In the genomic region with DNA sequence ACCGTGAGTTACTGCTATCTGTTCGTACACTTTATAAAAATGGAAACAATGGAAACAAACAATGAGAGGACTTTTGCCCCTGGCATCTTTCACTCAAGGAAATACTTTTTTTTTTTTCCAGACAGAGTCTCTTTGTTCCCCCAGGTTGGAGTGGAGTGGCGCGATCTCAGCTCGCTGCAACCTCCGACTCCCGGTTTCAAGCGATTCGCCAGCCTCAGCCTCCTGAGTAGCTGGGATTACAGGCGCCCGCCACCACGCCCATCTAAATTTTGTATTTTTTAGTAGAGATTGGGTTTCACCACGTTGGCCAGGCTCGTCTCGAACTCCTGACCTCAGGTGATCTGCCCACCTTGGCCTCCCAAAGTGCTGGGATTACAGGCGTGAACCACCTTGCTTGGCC, we compare ENCODE assay signal across 14 cellular contexts. TPM values are rescaled to one million over a fixed set of nuclear protein-coding genes. Genes with fewer than 3 reads are reported as not detected.
"Had no signal": no experiment of that assay in that cellular context is flagged by ENCODE, and none has a peak within 500 bp of the region (broad histone marks: within the 10 kb centered on the region; RNA-seq: fewer than 3 reads in every experiment).

No MANE protein-coding gene starts in this region.

RNA-seq across cellular contexts. Expression of a gene that starts 9.3 kb away (rescaled TPM):
- total RNA-seq: cardiac muscle cell, dermis microvascular lymphatic vessel endothelial cell, heart left ventricle, left lobe of liver, mammary epithelial cell, mucosa of gallbladder, occipital lobe, pancreas, psoas muscle, right lobe of liver, skeletal muscle tissue, spleen, stomach, thoracic aorta had no signal

RNA-seq across cellular contexts. Expression of a gene that starts 22.3 kb away (rescaled TPM):
- total RNA-seq: cardiac muscle cell, dermis microvascular lymphatic vessel endothelial cell, heart left ventricle, left lobe of liver, mammary epithelial cell, occipital lobe, pancreas, psoas muscle, right lobe of liver, skeletal muscle tissue, spleen, stomach, thoracic aorta had no signal

RNA-seq across cellular contexts. Expression of a gene that starts 32.5 kb away (rescaled TPM):
- total RNA-seq: cardiac muscle cell, dermis microvascular lymphatic vessel endothelial cell, heart left ventricle, left lobe of liver, mammary epithelial cell, mucosa of gallbladder, occipital lobe, pancreas, psoas muscle, right lobe of liver, skeletal muscle tissue, spleen, stomach, thoracic aorta had no signal

RNA-seq across cellular contexts. Expression of a gene that starts 46.2 kb away (rescaled TPM):
- total RNA-seq: cardiac muscle cell, dermis microvascular lymphatic vessel endothelial cell, heart left ventricle, left lobe of liver, mammary epithelial cell, mucosa of gallbladder, occipital lobe, pancreas, psoas muscle, right lobe of liver, skeletal muscle tissue, spleen, stomach, thoracic aorta had no signal
